In the genomic region with DNA sequence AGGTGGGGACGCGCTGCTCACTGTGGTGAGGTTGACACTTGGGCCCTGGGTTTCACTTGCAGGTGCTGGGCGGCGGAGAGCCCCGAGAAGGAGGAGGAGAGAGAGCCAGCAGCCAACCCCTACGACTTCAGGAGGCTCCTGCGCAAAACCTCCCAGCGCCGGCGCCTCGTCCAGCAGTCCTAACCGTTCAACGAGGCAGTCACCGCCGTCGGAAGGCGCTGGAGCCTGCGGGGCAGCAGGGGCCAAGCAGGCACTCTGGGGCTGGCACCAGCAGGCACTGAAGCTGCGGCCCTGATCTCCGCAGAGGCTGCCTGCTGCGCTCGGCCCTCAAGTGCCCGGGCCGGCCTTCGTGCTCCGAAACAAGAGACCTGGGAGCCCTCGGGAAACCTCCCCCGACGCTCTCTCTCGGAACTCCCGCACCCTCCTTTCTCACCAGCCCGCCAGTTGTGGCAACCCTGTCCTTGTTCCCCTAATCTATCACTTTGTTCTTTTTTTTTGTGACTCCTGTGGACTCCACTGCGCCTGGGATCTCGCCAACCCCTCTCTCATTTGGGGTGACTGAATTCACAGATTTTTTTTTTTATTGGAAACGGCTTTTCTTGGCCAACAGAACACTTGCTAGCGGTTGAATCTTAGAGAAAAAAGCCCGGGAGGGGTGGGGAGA, we compare ENCODE assay signal across 29 cellular contexts. TPM values are rescaled to one million over a fixed set of nuclear protein-coding genes. Genes with fewer than 3 reads are reported as not detected.
DNase-seq lines count a peak whose midpoint lies in the region; TF ChIP-seq lines count a peak whose summit lies in the region.
"Had no signal": no experiment of that assay in that cellular context is flagged by ENCODE, and none has a peak within 500 bp of the region (broad histone marks: within the 10 kb centered on the region; RNA-seq: fewer than 3 reads in every experiment).

No MANE protein-coding gene starts in this region.

- H2AFZ ChIP-seq in osteoblast (ENCODE audit: low read length): no peak overlapping the region

- H3K79me2 ChIP-seq in osteoblast (ENCODE audit: insufficient read depth, low read length): no peaks in the 10 kb centered on the region

- DNase-seq in H7: peak; percentile 70
- peak; percentile 9 for DNase-seq in astrocyte of the hippocampus (ENCODE audit: low read depth, low spot score)
- peak; percentile 49 for DNase-seq in osteoblast (ENCODE audit: insufficient read length, low spot score, missing footprints)
- no peak for DNase-seq in left ventricle myocardium inferior
- no peak for DNase-seq in effector CD8-positive, alpha-beta T cell (lab: John Stamatoyannopoulos, UW)
- no peak for DNase-seq in head of caudate nucleus
- DNase-seq: ACHN; activated CD4-positive, alpha-beta T cell treated with anti-CD3 and anti-CD28 coated beads, Interleukin-2, amount 10 ng/mL, durations not matched to agents 7 days and 5 days; activated effector memory CD4-positive, alpha-beta T cell treated with anti-CD3 and anti-CD28 coated beads, Interleukin-2, amount 50 U/mL, for 16 hours; activated naive CD8-positive, alpha-beta T cell treated with anti-CD3 and anti-CD28 coated beads for 36 hours; activated T-cell treated with anti-CD3 and anti-CD28 coated beads, Interleukin-2, amount 50 U/mL, for 1 hour; anterior cingulate cortex; BE2C; CD8-positive, alpha-beta memory T cell; DMS 273 treated with DMSO at 0.1 percent for 48 hours; effector CD4-positive, alpha-beta T cell; MM.1S; NCI-H2029 treated with DMSO at 0.1 percent for 48 hours; NCI-H748 treated with DMSO at 0.1 percent for 48 hours; right lobe of liver; stimulated activated naive CD8-positive, alpha-beta T cell treated with anti-CD3 and anti-CD28 coated beads, Interleukin-15, amount 100 ng/mL, for 72 hours had no signal

- H3K4me3 ChIP-seq in H7 (ENCODE audit: insufficient read depth, low read depth, low read length): peak overlapping the region; percentile 19; the same call in 1 of the 2 replicates
- peak overlapping the region; percentile 35 for H3K4me3 ChIP-seq in iPS-18a (ENCODE audit: low read length)
- no peak overlapping the region for H3K4me3 ChIP-seq in osteoblast (ENCODE audit: insufficient read depth, low read length)
- no peak overlapping the region for H3K4me3 ChIP-seq in left ventricle myocardium inferior
- H3K4me3 ChIP-seq: GM12878, right lobe of liver, thoracic aorta had no signal

- H3K27ac ChIP-seq in iPS-18a (ENCODE audit: low read length) (no peak overlapping the region), osteoblast (ENCODE audit: low read depth, low read length) (no peak overlapping the region), left ventricle myocardium inferior (replicated peaks) (no peak overlapping the region)
- H3K27ac ChIP-seq: epithelial cell of prostate, KMS-11, right lobe of liver, thoracic aorta, VCaP had no signal

- H3K4me2 ChIP-seq in osteoblast (ENCODE audit: insufficient read depth, low read length): no peak overlapping the region
- H3K4me2 ChIP-seq: KMS-11 had no signal

- H4K20me1 ChIP-seq in osteoblast (ENCODE audit: insufficient read depth, low read length): no peaks in the 10 kb centered on the region

- TF ChIP-seq CTCF in osteoblast (IDR thresholded peaks at IDR 0.05; ENCODE audit: extremely low read depth, low read depth, low read length): no peak
- TF ChIP-seq CTCF in left ventricle myocardium inferior (IDR thresholded peaks at IDR 0.05; ENCODE audit: borderline replicate concordance): no peak

- peaks cover 31% of the 10 kb centered on the region for H3K4me1 ChIP-seq in iPS-18a (ENCODE audit: control insufficient read depth, low read depth, low read length)
- no peaks in the 10 kb centered on the region for H3K4me1 ChIP-seq in osteoblast (ENCODE audit: insufficient read depth, low read length)
- peaks cover 24% of the 10 kb centered on the region for H3K4me1 ChIP-seq in left ventricle myocardium inferior
- H3K4me1 ChIP-seq: BE2C had no signal

- intact Hi-C loops in left ventricle myocardium inferior (cut with micrococcal nuclease) (no loop called here), head of caudate nucleus (cut with DNase I) (no loop called here)

- no peaks in the 10 kb centered on the region for H3K9me3 ChIP-seq in iPS-18a (ENCODE audit: control insufficient read depth, low read depth, low read length)
- H3K9me3 ChIP-seq in osteoblast (ENCODE audit: low read depth, low read length): no peaks in the 10 kb centered on the region
- peaks cover 13% of the 10 kb centered on the region for H3K9me3 ChIP-seq in left ventricle myocardium inferior (replicated peaks)
- H3K9me3 ChIP-seq: BE2C, right lobe of liver had no signal

- H3K27me3 ChIP-seq in H7 (ENCODE audit: control insufficient read depth, insufficient read depth, low read length): peaks cover 66% of the 10 kb centered on the region
- H3K27me3 ChIP-seq in iPS-18a (ENCODE audit: control insufficient read depth, insufficient read depth, low read length): peaks cover 82% of the 10 kb centered on the region
- H3K27me3 ChIP-seq in osteoblast (ENCODE audit: insufficient read depth, low read length): peaks cover 29% of the 10 kb centered on the region
- peaks cover 86% of the 10 kb centered on the region for H3K27me3 ChIP-seq in left ventricle myocardium inferior (ENCODE audit: low read depth)

- H3K9ac ChIP-seq in iPS-18a (ENCODE audit: low read length): no peak overlapping the region
- H3K9ac ChIP-seq: KMS-11 had no signal

- H3K36me3 ChIP-seq in H7 (replicated peaks; ENCODE audit: control insufficient read depth, insufficient read depth, low read length) (no peaks in the 10 kb centered on the region), iPS-18a (ENCODE audit: control insufficient read depth, low read depth, low read length) (no peaks in the 10 kb centered on the region), osteoblast (ENCODE audit: insufficient read depth, low read length) (no peaks in the 10 kb centered on the region), left ventricle myocardium inferior (no peaks in the 10 kb centered on the region)
- H3K36me3 ChIP-seq: BE2C, right lobe of liver, thoracic aorta had no signal

RNA-seq across cellular contexts. Expression of gene GAD2, which starts 4.7 kb away (rescaled TPM):
- total RNA-seq in H7 (2014; rRNA removed; shearing (Covaris generic)): 1.8 and 2.7 TPM in 2 replicates
- not detected in 2 replicates for total RNA-seq in osteoblast
- total RNA-seq in left ventricle myocardium inferior: not detected
- total RNA-seq: activated CD4-positive, alpha-beta T cell treated with anti-CD3 and anti-CD28 coated beads, Interleukin-2, amount 10 ng/mL, durations not matched to agents 7 days and 5 days; activated naive CD8-positive, alpha-beta T cell treated with anti-CD3 and anti-CD28 coated beads for 36 hours; CD8-positive, alpha-beta memory T cell; glomerular endothelial cell; GM12878; H4; right lobe of liver; thoracic aorta had no signal

Comparison
In these comparisons a context has a peak if more than half of its experiments do, and no peak if none do; other contexts are left out.
1. DNase-seq: peak in H7 (single experiment), astrocyte of the hippocampus (single experiment) and osteoblast (single experiment); none in left ventricle myocardium inferior (single experiment), effector CD8-positive, alpha-beta T cell (single experiment) and head of caudate nucleus (0 of 42).
2. H3K4me3 ChIP-seq: peak in H7 (single experiment) and iPS-18a (single experiment); none in osteoblast (single experiment) and left ventricle myocardium inferior (single experiment).